In genomic region chr4:26161030-26161824, GRCh38 we compare ENCODE assay signal across 11 cellular contexts.
DNase-seq lines count a peak whose midpoint lies in the region; ATAC-seq, FAIRE-seq and TF ChIP-seq lines count a peak whose summit lies in the region.
"Had no signal": no experiment of that assay in that cellular context is flagged by ENCODE, and none has a peak within 500 bp of the region (broad histone marks: within the 10 kb centered on the region; RNA-seq: fewer than 3 reads in every experiment).

No MANE protein-coding gene starts in this region.

- no peak overlapping the region for H3K27ac Mint-ChIP-seq in activated CD4-positive, alpha-beta memory T cell treated with anti-CD3 and anti-CD28 coated beads for 36 hours
- no peak overlapping the region for H3K27ac Mint-ChIP-seq in activated CD4-positive, alpha-beta memory T cell treated with anti-CD3 and anti-CD28 coated beads, Interleukin-2, amount 10 ng/mL, durations not matched to agents 7 days and 5 days

- no peak overlapping the region for H3K9ac ChIP-seq in Karpas-422 (ENCODE audit: low read length)

- no peaks in the 10 kb centered on the region for H3K9me2 ChIP-seq in Karpas-422 (replicated peaks; ENCODE audit: insufficient read depth, low read length)

- H3K27me3 ChIP-seq in Karpas-422 (ENCODE audit: low read length) (no peaks in the 10 kb centered on the region), brain microvascular endothelial cell (replicated peaks) (no peaks in the 10 kb centered on the region), gastrocnemius medialis (no peaks in the 10 kb centered on the region)

- CTCF ChIA-PET in activated CD4-positive, alpha-beta memory T cell treated with anti-CD3 and anti-CD28 coated beads for 36 hours (lab: Charles Lee): interaction anchor here (0.5 to 2.4 kb wide), 9 partner anchors 14 to 249 kb away, joined by 3 to 6 read pairs (median 3); no protein-coding TSS in a partner anchor
- CTCF ChIA-PET in activated CD4-positive, alpha-beta memory T cell treated with anti-CD3 and anti-CD28 coated beads, Interleukin-2, amount 10 ng/mL, durations not matched to agents 7 days and 5 days (lab: Charles Lee): interaction anchor here (1.4 kb wide), 1 partner anchor 78 kb away, joined by 4 read pairs; no protein-coding TSS in a partner anchor

- no peak for ATAC-seq in gastrocnemius medialis

- H3K27me3 Mint-ChIP-seq in activated CD4-positive, alpha-beta memory T cell treated with anti-CD3 and anti-CD28 coated beads for 36 hours: no peaks in the 10 kb centered on the region
- no peaks in the 10 kb centered on the region for H3K27me3 Mint-ChIP-seq in activated CD4-positive, alpha-beta memory T cell treated with anti-CD3 and anti-CD28 coated beads, Interleukin-2, amount 10 ng/mL, durations not matched to agents 7 days and 5 days

- H4K20me1 ChIP-seq in Karpas-422 (ENCODE audit: insufficient read depth, low read depth, low read length): no peaks in the 10 kb centered on the region

- peaks cover 20% of the 10 kb centered on the region for H3K9me3 Mint-ChIP-seq in activated CD4-positive, alpha-beta memory T cell treated with anti-CD3 and anti-CD28 coated beads for 36 hours
- peaks cover 19% of the 10 kb centered on the region for H3K9me3 Mint-ChIP-seq in activated CD4-positive, alpha-beta memory T cell treated with anti-CD3 and anti-CD28 coated beads, Interleukin-2, amount 10 ng/mL, durations not matched to agents 7 days and 5 days

- H3K4me1 ChIP-seq in Karpas-422 (ENCODE audit: low read length): no peaks in the 10 kb centered on the region
- no peaks in the 10 kb centered on the region for H3K4me1 ChIP-seq in gastrocnemius medialis
- H3K4me1 ChIP-seq: lower lobe of right lung had no signal

- no peaks in the 10 kb centered on the region for H3K79me2 ChIP-seq in Karpas-422 (ENCODE audit: low read length)

- in situ Hi-C loops in brain microvascular endothelial cell (cut with HindIII; ENCODE audit: low pct_ligation_motif_present, low sequenced_read_pairs) (no loop called here), gastrocnemius medialis (cut with MboI; ENCODE audit: low sequenced_read_pairs in 4 of 4) (no loop called here)

- no peak overlapping the region for H2AFZ ChIP-seq in Karpas-422 (ENCODE audit: low read length)

- no peak overlapping the region for H3K27ac ChIP-seq in Karpas-422 (ENCODE audit: low read length)
- no peak overlapping the region for H3K27ac ChIP-seq in brain microvascular endothelial cell
- no peak overlapping the region for H3K27ac ChIP-seq in gastrocnemius medialis
- H3K27ac ChIP-seq: lower lobe of right lung had no signal

- TF ChIP-seq CTCF in brain microvascular endothelial cell (IDR thresholded peaks at IDR 0.05; ENCODE audit: low read depth, low read length, missing control alignments) (peak; percentile 59), gastrocnemius medialis (IDR thresholded peaks at IDR 0.05 in 4 of 5, conservative IDR thresholded peaks at IDR 0.05 in 1 of 5) (no peak)

- FAIRE-seq in GM19239 (lab: Jason Lieb, UNC): no peak
- FAIRE-seq: H54 had no signal

- DNase-seq in activated CD4-positive, alpha-beta memory T cell treated with anti-CD3 and anti-CD28 coated beads for 36 hours: peak; percentile 37
- DNase-seq in activated CD4-positive, alpha-beta memory T cell treated with anti-CD3 and anti-CD28 coated beads, Interleukin-2, amount 10 ng/mL, durations not matched to agents 7 days and 5 days: no peak
- DNase-seq in Karpas-422: peak; percentile 56
- no peak for DNase-seq in brain microvascular endothelial cell
- peak; percentile 36 for DNase-seq in stimulated activated CD8-positive, alpha-beta memory T cell treated with anti-CD3 and anti-CD28 coated beads, Interleukin-4, amount 100 ng/mL, for 48 hours
- DNase-seq in GM19239 (ENCODE audit: insufficient read length, low spot score): no peak
- no peak for DNase-seq in gastrocnemius medialis
- no peak for DNase-seq in H4 (ENCODE audit: low spot score)
- DNase-seq: lower lobe of right lung, NCI-H1930 had no signal

- POLR2A ChIA-PET in activated CD4-positive, alpha-beta memory T cell treated with anti-CD3 and anti-CD28 coated beads for 36 hours (lab: Charles Lee): no interaction called here
- POLR2A ChIA-PET in activated CD4-positive, alpha-beta memory T cell treated with anti-CD3 and anti-CD28 coated beads, Interleukin-2, amount 10 ng/mL, durations not matched to agents 7 days and 5 days (lab: Charles Lee): interaction anchor here (0.9 to 1.7 kb wide), 3 partner anchors 12 to 57 kb away, joined by 3 to 5 read pairs (median 3); no protein-coding TSS in a partner anchor

- H3K36me3 ChIP-seq in Karpas-422 (ENCODE audit: insufficient read depth, low read length) (no peaks in the 10 kb centered on the region), brain microvascular endothelial cell (replicated peaks) (no peaks in the 10 kb centered on the region), gastrocnemius medialis (no peaks in the 10 kb centered on the region)
- H3K36me3 ChIP-seq: lower lobe of right lung had no signal

- peaks cover 21% of the 10 kb centered on the region for H3K4me1 Mint-ChIP-seq in activated CD4-positive, alpha-beta memory T cell treated with anti-CD3 and anti-CD28 coated beads for 36 hours (ENCODE audit: low read depth)
- H3K4me1 Mint-ChIP-seq in activated CD4-positive, alpha-beta memory T cell treated with anti-CD3 and anti-CD28 coated beads, Interleukin-2, amount 10 ng/mL, durations not matched to agents 7 days and 5 days: peaks cover 39% of the 10 kb centered on the region

- no peak for TF ChIP-seq POLR2A in gastrocnemius medialis (IDR thresholded peaks at IDR 0.05)

- intact Hi-C loops in activated CD4-positive, alpha-beta memory T cell treated with anti-CD3 and anti-CD28 coated beads for 36 hours (cut with micrococcal nuclease): no loop called here
- intact Hi-C loops in gastrocnemius medialis (cut with DNase I; ENCODE audit: low total_unique reads): no loop called here

- no peak overlapping the region for H3K4me3 Mint-ChIP-seq in activated CD4-positive, alpha-beta memory T cell treated with anti-CD3 and anti-CD28 coated beads for 36 hours
- no peak overlapping the region for H3K4me3 Mint-ChIP-seq in activated CD4-positive, alpha-beta memory T cell treated with anti-CD3 and anti-CD28 coated beads, Interleukin-2, amount 10 ng/mL, durations not matched to agents 7 days and 5 days

- H3K36me3 Mint-ChIP-seq in activated CD4-positive, alpha-beta memory T cell treated with anti-CD3 and anti-CD28 coated beads for 36 hours: peaks cover 10% of the 10 kb centered on the region
- peaks cover 17% of the 10 kb centered on the region for H3K36me3 Mint-ChIP-seq in activated CD4-positive, alpha-beta memory T cell treated with anti-CD3 and anti-CD28 coated beads, Interleukin-2, amount 10 ng/mL, durations not matched to agents 7 days and 5 days (ENCODE audit: low read depth)

- H3K9me3 ChIP-seq in Karpas-422 (ENCODE audit: low read length) (no peaks in the 10 kb centered on the region), gastrocnemius medialis (no peaks in the 10 kb centered on the region)

- no peak overlapping the region for H3K4me2 ChIP-seq in Karpas-422 (ENCODE audit: low read depth, low read length, poor library complexity, severe bottlenecking)

- no peak overlapping the region for H3K4me3 ChIP-seq in Karpas-422 (ENCODE audit: low read length)
- no peak overlapping the region for H3K4me3 ChIP-seq in brain microvascular endothelial cell (ENCODE audit: low read depth, low read length)
- no peak overlapping the region for H3K4me3 ChIP-seq in gastrocnemius medialis
- H3K4me3 ChIP-seq: lower lobe of right lung had no signal

Comparison
In these comparisons a context has a peak if more than half of its experiments do, and no peak if none do; other contexts are left out.
1. DNase-seq: peak in activated CD4-positive, alpha-beta memory T cell treated with anti-CD3 and anti-CD28 coated beads for 36 hours (single experiment), Karpas-422 (single experiment) and stimulated activated CD8-positive, alpha-beta memory T cell treated with anti-CD3 and anti-CD28 coated beads, Interleukin-4, amount 100 ng/mL, for 48 hours (single experiment); none in activated CD4-positive, alpha-beta memory T cell treated with anti-CD3 and anti-CD28 coated beads, Interleukin-2, amount 10 ng/mL, durations not matched to agents 7 days and 5 days (single experiment), brain microvascular endothelial cell (single experiment), GM19239 (single experiment), gastrocnemius medialis (0 of 2) and H4 (single experiment).